Comparison of ENCODE assay signal across 25 cellular contexts in genomic region chr4:31295081-31295480, GRCh38.
DNase-seq lines count a peak whose midpoint lies in the region; ATAC-seq and TF ChIP-seq lines count a peak whose summit lies in the region.
"Had no signal": no experiment of that assay in that cellular context is flagged by ENCODE, and none has a peak within 500 bp of the region (broad histone marks: within the 10 kb centered on the region; RNA-seq: fewer than 3 reads in every experiment).

No MANE protein-coding gene starts in this region.

- peak overlapping the region; percentile 30 for H2AFZ ChIP-seq in HCT116 (ENCODE audit: low read depth, low read length, poor library complexity, severe bottlenecking)
- H2AFZ ChIP-seq: PC-9 had no signal

- ATAC-seq in HCT116, result no peak
- ATAC-seq in GM18498 (IDR thresholded peaks at IDR 0.05; ENCODE audit: unreplicated experiment), result no peak
- ATAC-seq: A549; CD8-positive, alpha-beta T cell; Right ventricle myocardium inferior had no signal

- RAD21 ChIA-PET in HCT116 (lab: Charles Lee; ENCODE audit: low non-redundant PET in 1 of 2, low total read pairs in 2 of 2, uncharacterized antibody in 2 of 2, unreplicated experiment in 2 of 2), result no interaction called here

- H3K9ac ChIP-seq in HCT116 (ENCODE audit: low read length), result no peak overlapping the region

- in situ Hi-C loops in G401 (cut with HindIII; ENCODE audit: low sequenced_read_pairs) (no loop called here), astrocyte of the spinal cord (cut with HindIII; ENCODE audit: low sequenced_read_pairs) (no loop called here)

- CTCF ChIA-PET in HCT116 (lab: Charles Lee), result no interaction called here

- H3K36me3 ChIP-seq in HCT116 (ENCODE audit: control insufficient read depth in 1 of 2, insufficient read depth in 2 of 2, low read length in 2 of 2), result no peaks in the 10 kb centered on the region
- H3K36me3 ChIP-seq: SJCRH30 had no signal

- H3K9me2 ChIP-seq in HCT116 (ENCODE audit: insufficient read depth), result no peaks in the 10 kb centered on the region

- no peak for TF ChIP-seq POLR2A in HCT116 (IDR thresholded peaks at IDR 0.05; ENCODE audit: borderline replicate concordance, extremely low read depth, insufficient read depth, insufficient read length)

- H3K4me1 ChIP-seq in HCT116 (ENCODE audit: control insufficient read depth in 1 of 2, insufficient read depth in 2 of 2, low read length in 2 of 2), result no peaks in the 10 kb centered on the region
- H3K4me1 ChIP-seq: A549, SJCRH30 had no signal

- H3K27me3 ChIP-seq in HCT116 (ENCODE audit: insufficient read depth, low read length), result no peaks in the 10 kb centered on the region
- H3K27me3 ChIP-seq: SJCRH30 had no signal

- no peaks in the 10 kb centered on the region for H3K79me2 ChIP-seq in HCT116 (ENCODE audit: insufficient read depth, low read length)

- TF ChIP-seq RAD21 in HCT116 (IDR thresholded peaks at IDR 0.05; ENCODE audit: low read depth), result no peak

- DNase-seq in G401 (ENCODE audit: low spot score) (peak; percentile 7), HCT116 (ENCODE audit: low read depth, low spot score) (no peak), astrocyte of the spinal cord (ENCODE audit: low read depth, low spot score) (peak; percentile 49), glomerular visceral epithelial cell (ENCODE audit: extremely low spot score) (peak; percentile 1), LoVo (ENCODE audit: low spot score) (no peak), SW480 (ENCODE audit: low spot score) (no peak)
- DNase-seq: AML-193; CD8-positive, alpha-beta T cell; DMS 273 treated with DMSO at 0.1 percent for 48 hours; DMS79; GOT3; Karpas-422; NCI-H1092 treated with DMSO at 0.1 percent for 48 hours; NCI-H1436; NCI-H187 treated with DMSO at 0.1 percent for 48 hours; NCI-H2107; NCI-H524 treated with DMSO at 0.1 percent for 48 hours; NCI-H774; PC-9; SJCRH30; T-helper 1 cell had no signal

- no TSS peak for BruUV-seq in HCT116 (replicated peaks; lab: Mats Ljungman, UMichigan)

- no peak for TF ChIP-seq CTCF in HCT116 (IDR thresholded peaks at IDR 0.05 in 2 of 3, conservative IDR thresholded peaks at IDR 0.05 in 1 of 3; ENCODE audit: borderline replicate concordance in 1 of 3, insufficient read depth in 1 of 3, low read depth in 2 of 3, low read length in 2 of 3)
- no peak for TF ChIP-seq CTCF in astrocyte of the spinal cord (IDR thresholded peaks at IDR 0.05; ENCODE audit: low read depth, low read length)

- POLR2A ChIA-PET in HCT116 (lab: Charles Lee), result no interaction called here

- no peak overlapping the region for H3K4me2 ChIP-seq in HCT116 (ENCODE audit: low read length)
- H3K4me2 ChIP-seq: A549, PC-9 had no signal

- no peak overlapping the region for H3K27ac ChIP-seq in HCT116 (ENCODE audit: low read depth, low read length)
- H3K27ac ChIP-seq: A549, C4-2B, PC-9, SJCRH30 had no signal

- intact Hi-C loops in HCT116 (cut with micrococcal nuclease), result no loop called here

- H3K4me3 ChIP-seq in HCT116 (replicated peaks in 1 of 2; ENCODE audit: low read depth in 1 of 2, low read length in 2 of 2), result no peak overlapping the region
- no peak overlapping the region for H3K4me3 ChIP-seq in astrocyte of the spinal cord (ENCODE audit: low read depth, low read length)
- H3K4me3 ChIP-seq: A549, PC-9, SJCRH30 had no signal

- H3K9me3 ChIP-seq in HCT116 (ENCODE audit: control insufficient read depth in 1 of 2, insufficient read depth in 1 of 2, low read depth in 1 of 2, low read length in 2 of 2), result 0 out of 4 replicates have a peak, but pooled peaks cover 0 to 6% of the 10 kb centered on the region in 2 experiments
- H3K9me3 ChIP-seq: A549, SJCRH30 had no signal

- no peaks in the 10 kb centered on the region for H4K20me1 ChIP-seq in HCT116 (ENCODE audit: insufficient read depth)

TF ChIP-seq in HCT116, 20 proteins besides CTCF, POLR2A, EP300 and RAD21:
- TF ChIP-seq ELF1 (IDR thresholded peaks at IDR 0.05; ENCODE audit: borderline replicate concordance, low read depth) (no peak), ZNF274 (IDR thresholded peaks at IDR 0.05; ENCODE audit: low read depth, low read length) (no peak), SP1 (IDR thresholded peaks at IDR 0.05; ENCODE audit: low read depth) (no peak), EZH2 (IDR thresholded peaks at IDR 0.05) (no peak), SRF (IDR thresholded peaks at IDR 0.05; ENCODE audit: low read depth) (no peak), EZH2phosphoT487 (IDR thresholded peaks at IDR 0.05; ENCODE audit: borderline replicate concordance) (no peak), JUND (IDR thresholded peaks at IDR 0.05) (no peak), EGR1 (IDR thresholded peaks at IDR 0.05; ENCODE audit: low read depth) (no peak), ATF3 (IDR thresholded peaks at IDR 0.05) (no peak), POLR2AphosphoS5 (IDR thresholded peaks at IDR 0.05; ENCODE audit: low read depth, low read length) (no peak), CEBPB (IDR thresholded peaks at IDR 0.05; ENCODE audit: low read depth) (no peak), YY1 (IDR thresholded peaks at IDR 0.05; ENCODE audit: extremely low read depth, insufficient replicate concordance, low read depth, low read length) (no peak), TCF7L2 (IDR thresholded peaks at IDR 0.05; ENCODE audit: borderline replicate concordance, extremely low read depth, insufficient read depth, insufficient read length) (no peak), FOSL1 (IDR thresholded peaks at IDR 0.05; ENCODE audit: low read depth) (no peak), SIN3A (IDR thresholded peaks at IDR 0.05; ENCODE audit: low read depth) (no peak), CBX3 (IDR thresholded peaks at IDR 0.05; ENCODE audit: low read depth) (no peak), ZFX (IDR thresholded peaks at IDR 0.05) (no peak)
- TF ChIP-seq, protein P1, sequence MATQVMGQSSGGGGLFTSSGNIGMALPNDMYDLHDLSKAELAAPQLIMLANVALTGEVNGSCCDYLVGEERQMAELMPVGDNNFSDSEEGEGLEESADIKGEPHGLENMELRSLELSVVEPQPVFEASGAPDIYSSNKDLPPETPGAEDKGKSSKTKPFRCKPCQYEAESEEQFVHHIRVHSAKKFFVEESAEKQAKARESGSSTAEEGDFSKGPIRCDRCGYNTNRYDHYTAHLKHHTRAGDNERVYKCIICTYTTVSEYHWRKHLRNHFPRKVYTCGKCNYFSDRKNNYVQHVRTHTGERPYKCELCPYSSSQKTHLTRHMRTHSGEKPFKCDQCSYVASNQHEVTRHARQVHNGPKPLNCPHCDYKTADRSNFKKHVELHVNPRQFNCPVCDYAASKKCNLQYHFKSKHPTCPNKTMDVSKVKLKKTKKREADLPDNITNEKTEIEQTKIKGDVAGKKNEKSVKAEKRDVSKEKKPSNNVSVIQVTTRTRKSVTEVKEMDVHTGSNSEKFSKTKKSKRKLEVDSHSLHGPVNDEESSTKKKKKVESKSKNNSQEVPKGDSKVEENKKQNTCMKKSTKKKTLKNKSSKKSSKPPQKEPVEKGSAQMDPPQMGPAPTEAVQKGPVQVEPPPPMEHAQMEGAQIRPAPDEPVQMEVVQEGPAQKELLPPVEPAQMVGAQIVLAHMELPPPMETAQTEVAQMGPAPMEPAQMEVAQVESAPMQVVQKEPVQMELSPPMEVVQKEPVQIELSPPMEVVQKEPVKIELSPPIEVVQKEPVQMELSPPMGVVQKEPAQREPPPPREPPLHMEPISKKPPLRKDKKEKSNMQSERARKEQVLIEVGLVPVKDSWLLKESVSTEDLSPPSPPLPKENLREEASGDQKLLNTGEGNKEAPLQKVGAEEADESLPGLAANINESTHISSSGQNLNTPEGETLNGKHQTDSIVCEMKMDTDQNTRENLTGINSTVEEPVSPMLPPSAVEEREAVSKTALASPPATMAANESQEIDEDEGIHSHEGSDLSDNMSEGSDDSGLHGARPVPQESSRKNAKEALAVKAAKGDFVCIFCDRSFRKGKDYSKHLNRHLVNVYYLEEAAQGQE (IDR thresholded peaks at IDR 0.05; ENCODE audit: low read depth), result no peak
- TF ChIP-seq, protein P2, sequence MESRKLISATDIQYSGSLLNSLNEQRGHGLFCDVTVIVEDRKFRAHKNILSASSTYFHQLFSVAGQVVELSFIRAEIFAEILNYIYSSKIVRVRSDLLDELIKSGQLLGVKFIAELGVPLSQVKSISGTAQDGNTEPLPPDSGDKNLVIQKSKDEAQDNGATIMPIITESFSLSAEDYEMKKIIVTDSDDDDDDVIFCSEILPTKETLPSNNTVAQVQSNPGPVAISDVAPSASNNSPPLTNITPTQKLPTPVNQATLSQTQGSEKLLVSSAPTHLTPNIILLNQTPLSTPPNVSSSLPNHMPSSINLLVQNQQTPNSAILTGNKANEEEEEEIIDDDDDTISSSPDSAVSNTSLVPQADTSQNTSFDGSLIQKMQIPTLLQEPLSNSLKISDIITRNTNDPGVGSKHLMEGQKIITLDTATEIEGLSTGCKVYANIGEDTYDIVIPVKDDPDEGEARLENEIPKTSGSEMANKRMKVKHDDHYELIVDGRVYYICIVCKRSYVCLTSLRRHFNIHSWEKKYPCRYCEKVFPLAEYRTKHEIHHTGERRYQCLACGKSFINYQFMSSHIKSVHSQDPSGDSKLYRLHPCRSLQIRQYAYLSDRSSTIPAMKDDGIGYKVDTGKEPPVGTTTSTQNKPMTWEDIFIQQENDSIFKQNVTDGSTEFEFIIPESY (IDR thresholded peaks at IDR 0.05; ENCODE audit: extremely low read depth, insufficient replicate concordance, low read length), result no peak
- TF ChIP-seq, protein P3, sequence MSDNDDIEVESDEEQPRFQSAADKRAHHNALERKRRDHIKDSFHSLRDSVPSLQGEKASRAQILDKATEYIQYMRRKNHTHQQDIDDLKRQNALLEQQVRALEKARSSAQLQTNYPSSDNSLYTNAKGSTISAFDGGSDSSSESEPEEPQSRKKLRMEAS (IDR thresholded peaks at IDR 0.05), result no peak

Comparison
In these comparisons a context has a peak if more than half of its experiments do, and no peak if none do; other contexts are left out.
1. DNase-seq: peak in G401 (single experiment), astrocyte of the spinal cord (single experiment) and glomerular visceral epithelial cell (single experiment); none in HCT116 (single experiment), LoVo (single experiment) and SW480 (single experiment).